In genomic region chr4:53478671-53479456, GRCh38 we compare ENCODE assay signal across 11 cellular contexts.
DNase-seq lines count a peak whose midpoint lies in the region; ATAC-seq and TF ChIP-seq lines count a peak whose summit lies in the region.
"Had no signal": no experiment of that assay in that cellular context is flagged by ENCODE, and none has a peak within 500 bp of the region (broad histone marks: within the 10 kb centered on the region; RNA-seq: fewer than 3 reads in every experiment).

No MANE protein-coding gene starts in this region.

- ATAC-seq in SK-N-SH treated with all-trans-retinoic acid at 6 μM for 48 hours (peak; percentile 36), thoracic aorta (ENCODE audit: insufficient number of reproducible peaks, low FRiP score, low read depth) (peak; percentile 74)

- H3K27me3 ChIP-seq in thoracic aorta (replicated peaks; ENCODE audit: insufficient read depth) (no peaks in the 10 kb centered on the region), dorsolateral prefrontal cortex (no peaks in the 10 kb centered on the region)

- no peaks in the 10 kb centered on the region for H3K36me3 ChIP-seq in thoracic aorta

- DNase-seq in HCEC 1CT (peak; percentile 81), fibroblast of the aortic adventitia (ENCODE audit: low read depth) (peak; percentile 95), thoracic aorta (ENCODE audit: low spot score) (no peak), epidermal melanocyte (ENCODE audit: insufficient read length, low spot score) (no peak), dorsolateral prefrontal cortex (no peak), cortex of kidney (lab: John Stamatoyannopoulos, UW) (no peak)
- DNase-seq: GF-D8, KG1, kidney, RPMI8226 had no signal

- no peak overlapping the region for H3K4me3 ChIP-seq in fibroblast of the aortic adventitia (ENCODE audit: low read depth, low read length)
- H3K4me3 ChIP-seq in thoracic aorta = no peak overlapping the region
- no peak overlapping the region for H3K4me3 ChIP-seq in dorsolateral prefrontal cortex

- no peaks in the 10 kb centered on the region for H3K9me3 ChIP-seq in thoracic aorta

- no peak for TF ChIP-seq CTCF in fibroblast of the aortic adventitia (IDR thresholded peaks at IDR 0.05; ENCODE audit: insufficient read depth, low read length)
- no peak for TF ChIP-seq CTCF in thoracic aorta (IDR thresholded peaks at IDR 0.05)
- no peak for TF ChIP-seq CTCF in dorsolateral prefrontal cortex (IDR thresholded peaks at IDR 0.05 in 54 of 56, conservative IDR thresholded peaks at IDR 0.05 in 2 of 56; ENCODE audit: low read depth in 1 of 56, partially characterized antibody in 56 of 56)

- intact Hi-C loops in dorsolateral prefrontal cortex (cut with DNase I) = no loop called here

- H3K27ac ChIP-seq in thoracic aorta = peak overlapping the region in 1 of 2 donors; percentile 31
- H3K27ac ChIP-seq in dorsolateral prefrontal cortex = no peak overlapping the region

- H3K4me1 ChIP-seq in thoracic aorta (ENCODE audit: control insufficient read depth in 1 of 2, low read depth in 2 of 2) = peaks cover 4 to 13% of the 10 kb centered on the region in 2 donors

TF ChIP-seq in SK-N-SH treated with all-trans-retinoic acid at 6 μM for 48 hours, 23 proteins besides CTCF, POLR2A, EP300 and RAD21:
- no peak for TF ChIP-seq CREB5 (CRISPR knock-in tag; IDR thresholded peaks at IDR 0.05; ENCODE audit: low read depth)
- TF ChIP-seq ZFP30 (CRISPR knock-in tag; IDR thresholded peaks at IDR 0.05) = no peak
- no peak for TF ChIP-seq TOX (CRISPR knock-in tag; IDR thresholded peaks at IDR 0.05; ENCODE audit: borderline replicate concordance)
- no peak for TF ChIP-seq GLIS3 (CRISPR knock-in tag; IDR thresholded peaks at IDR 0.05)
- no peak for TF ChIP-seq ZFP3 (CRISPR knock-in tag; IDR thresholded peaks at IDR 0.05)
- no peak for TF ChIP-seq ESRRG (CRISPR knock-in tag; IDR thresholded peaks at IDR 0.05)
- no peak for TF ChIP-seq ZNF70 (CRISPR knock-in tag; IDR thresholded peaks at IDR 0.05)
- no peak for TF ChIP-seq ISL1 (CRISPR knock-in tag; IDR thresholded peaks at IDR 0.05)
- no peak for TF ChIP-seq ZNF565 (CRISPR knock-in tag; conservative IDR thresholded peaks at IDR 0.05; ENCODE audit: low read depth)
- TF ChIP-seq BACH2 (CRISPR knock-in tag; IDR thresholded peaks at IDR 0.05; ENCODE audit: borderline replicate concordance) = no peak
- TF ChIP-seq SNAI2 (CRISPR knock-in tag; IDR thresholded peaks at IDR 0.05) = no peak
- TF ChIP-seq RARB (CRISPR knock-in tag; IDR thresholded peaks at IDR 0.05) = no peak
- no peak for TF ChIP-seq PPARA (CRISPR knock-in tag; IDR thresholded peaks at IDR 0.05; ENCODE audit: borderline replicate concordance)
- TF ChIP-seq ZNF8 (CRISPR knock-in tag; IDR thresholded peaks at IDR 0.05) = no peak
- TF ChIP-seq TSHZ2 (CRISPR knock-in tag; IDR thresholded peaks at IDR 0.05) = no peak
- no peak for TF ChIP-seq ARNTL (CRISPR knock-in tag; IDR thresholded peaks at IDR 0.05; ENCODE audit: borderline replicate concordance, low read depth)
- no peak for TF ChIP-seq ZC3H10 (CRISPR knock-in tag; IDR thresholded peaks at IDR 0.05)
- no peak for TF ChIP-seq POU6F1 (CRISPR knock-in tag; IDR thresholded peaks at IDR 0.05; ENCODE audit: borderline replicate concordance, low read depth)
TF ChIP-seq in SK-N-SH treated with all-trans-retinoic acid at 6 μM for 48 hours: peak in this region for 0.

Comparison
In these comparisons a context has a peak if more than half of its experiments do, and no peak if none do; other contexts are left out.
1. DNase-seq: peak in HCEC 1CT (single experiment) and fibroblast of the aortic adventitia (single experiment); none in thoracic aorta (single experiment), epidermal melanocyte (single experiment), dorsolateral prefrontal cortex (0 of 10) and cortex of kidney (single experiment).